Comparison of ENCODE assay signal across 17 cellular contexts in genomic region chr14:34086358-34086757, GRCh38.
DNase-seq lines count a peak whose midpoint lies in the region; ATAC-seq and TF ChIP-seq lines count a peak whose summit lies in the region.
"Had no signal": no experiment of that assay in that cellular context is flagged by ENCODE, and none has a peak within 500 bp of the region (broad histone marks: within the 10 kb centered on the region; RNA-seq: fewer than 3 reads in every experiment).

No MANE protein-coding gene starts in this region.

- peak; percentile 7 for DNase-seq in ecto neural progenitor cell (ENCODE audit: low spot score)
- DNase-seq in renal cortical epithelial cell (ENCODE audit: low read depth), result peak; percentile 18
- DNase-seq in NCI-H1105 (lab: John Stamatoyannopoulos, UW), result no peak
- no peak for DNase-seq in NCI-H526 (lab: John Stamatoyannopoulos, UW)
- DNase-seq in SKM-1 (lab: John Stamatoyannopoulos, UW; ENCODE audit: unreplicated experiment), result no peak
- DNase-seq: 8988T; C1 segment of cervical spinal cord; Caco-2; CD4-positive, alpha-beta memory T cell; DMS153; DND-41; GOT3; HFFc6 had no signal

- ATAC-seq in GM18868 (IDR thresholded peaks at IDR 0.05; ENCODE audit: unreplicated experiment) (peak; percentile 25), HG02571 (IDR thresholded peaks at IDR 0.05; ENCODE audit: unreplicated experiment) (no peak)
- ATAC-seq: A549 had no signal

- no peak for TF ChIP-seq CTCF in VCaP (conservative IDR thresholded peaks at IDR 0.05)

- H3K27ac ChIP-seq in VCaP, result peak overlapping the region; percentile 87

Comparison
In these comparisons a context has a peak if more than half of its experiments do, and no peak if none do; other contexts are left out.
1. DNase-seq: peak in ecto neural progenitor cell (single experiment) and renal cortical epithelial cell (single experiment); none in NCI-H1105 (single experiment), NCI-H526 (0 of 2) and SKM-1 (single experiment).